In the genomic region with DNA sequence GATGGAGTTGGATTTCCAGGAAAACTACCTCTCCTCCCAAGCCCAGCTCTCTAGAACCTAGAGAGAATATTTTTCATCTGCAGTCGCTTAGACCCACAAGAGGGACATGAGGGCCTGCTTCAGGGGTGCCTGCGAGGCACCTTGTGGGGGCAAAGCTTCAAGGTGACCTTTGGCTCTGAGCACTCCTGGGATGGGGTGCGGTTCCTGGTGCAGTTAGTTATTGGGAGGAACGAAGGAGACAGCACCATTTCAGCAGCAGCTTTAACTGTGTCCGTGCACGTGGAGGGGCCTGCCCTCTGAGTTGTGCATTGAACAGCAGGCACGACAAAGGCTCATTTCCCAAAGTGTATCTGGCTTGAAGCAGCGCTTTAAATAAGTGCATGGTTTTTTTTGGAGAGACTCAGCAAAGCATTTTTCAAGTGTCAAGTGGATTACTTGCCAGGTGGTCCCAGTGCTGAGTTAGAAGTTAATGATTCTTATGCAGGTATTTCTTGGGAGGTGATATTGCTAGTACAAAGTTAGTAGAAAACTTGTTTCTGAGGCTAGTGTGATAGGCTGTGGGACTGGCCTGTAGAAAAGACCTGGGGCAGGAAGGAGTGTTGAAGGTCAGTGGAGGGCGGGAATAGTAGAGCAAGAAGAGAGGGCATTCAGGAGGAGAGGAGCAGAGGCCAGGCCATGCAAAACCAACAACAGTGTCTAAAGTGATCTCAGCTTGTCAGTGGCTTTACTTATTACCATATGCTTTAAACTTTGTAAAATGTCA, we compare ENCODE assay signal across 11 cellular contexts. TPM values are rescaled to one million over a fixed set of nuclear protein-coding genes. Genes with fewer than 3 reads are reported as not detected.
DNase-seq lines count a peak whose midpoint lies in the region; ATAC-seq and TF ChIP-seq lines count a peak whose summit lies in the region.
"Had no signal": no experiment of that assay in that cellular context is flagged by ENCODE, and none has a peak within 500 bp of the region (broad histone marks: within the 10 kb centered on the region; RNA-seq: fewer than 3 reads in every experiment).

No MANE protein-coding gene starts in this region.

- H3K4me3 ChIP-seq in trophoblast cell (ENCODE audit: low read depth, low read length) (no peak overlapping the region), tibial artery (no peak overlapping the region)
- H3K4me3 ChIP-seq: pancreas had no signal

- H3K4me2 ChIP-seq in trophoblast cell (ENCODE audit: low read length), result no peak overlapping the region

- H3K4me1 ChIP-seq in trophoblast cell (ENCODE audit: control insufficient read depth in 1 of 2, insufficient read depth in 2 of 2, low read length in 2 of 2) (peaks cover 8 to 18% of the 10 kb centered on the region in 2 experiments), tibial artery (peaks cover 0 to 60% (median 30%) of the 10 kb centered on the region in 4 donors)

- no peak overlapping the region for H2BK120ac ChIP-seq in trophoblast cell (ENCODE audit: insufficient read depth, low read length, poor library complexity)

- peak overlapping the region; percentile 2 for H3K4me3 Mint-ChIP-seq in activated T-cell treated with anti-CD3 and anti-CD28 coated beads, Interleukin-2, amount 50 U/mL, for 4 hours
- H3K4me3 Mint-ChIP-seq in effector memory CD8-positive, alpha-beta T cell, result peak overlapping the region; percentile 92 to 93

- peaks cover 77% of the 10 kb centered on the region for H3K4me1 Mint-ChIP-seq in activated T-cell treated with anti-CD3 and anti-CD28 coated beads, Interleukin-2, amount 50 U/mL, for 4 hours (ENCODE audit: low read depth)
- H3K4me1 Mint-ChIP-seq in effector memory CD8-positive, alpha-beta T cell (ENCODE audit: low read depth in 2 of 2), result peaks cover 55 to 69% of the 10 kb centered on the region in 2 donors

- no peak overlapping the region for H3K18ac ChIP-seq in trophoblast cell (ENCODE audit: low read length)

- H3K4ac ChIP-seq in trophoblast cell (ENCODE audit: low read depth, low read length), result peak overlapping the region; percentile 77

- H4K91ac ChIP-seq in trophoblast cell (ENCODE audit: low read depth, low read length), result no peak overlapping the region

- intact Hi-C loops in tibial artery (cut with DNase I; ENCODE audit: low total_unique reads), result loop anchor here (5.0 kb wide), 1 partner anchor 70 kb away; no protein-coding TSS in a partner anchor

- H3K27me3 Mint-ChIP-seq in activated T-cell treated with anti-CD3 and anti-CD28 coated beads, Interleukin-2, amount 50 U/mL, for 4 hours (ENCODE audit: low read depth), result no peaks in the 10 kb centered on the region
- no peaks in the 10 kb centered on the region for H3K27me3 Mint-ChIP-seq in effector memory CD8-positive, alpha-beta T cell

- WGBS in trophoblast cell (ENCODE audit: extremely low coverage, insufficient coverage, insufficient read length), result no CpG with 5 or more reads among the region's 9 CpGs

- peaks cover 32% of the 10 kb centered on the region for H3K79me2 ChIP-seq in trophoblast cell (ENCODE audit: control insufficient read depth, insufficient read depth, low read length, poor library complexity)

- no peak for ATAC-seq in activated T-cell treated with anti-CD3 and anti-CD28 coated beads, Interleukin-2, amount 50 U/mL, for 4 hours
- ATAC-seq in effector memory CD8-positive, alpha-beta T cell (replicated peaks), result no peak
- no peak for ATAC-seq in HG03097 (IDR thresholded peaks at IDR 0.05; ENCODE audit: low FRiP score, unreplicated experiment)
- ATAC-seq: pancreas had no signal

- H4K8ac ChIP-seq in trophoblast cell (ENCODE audit: low read depth, low read length), result no peak overlapping the region

- no peaks in the 10 kb centered on the region for H3K9me3 Mint-ChIP-seq in activated T-cell treated with anti-CD3 and anti-CD28 coated beads, Interleukin-2, amount 50 U/mL, for 4 hours
- H3K9me3 Mint-ChIP-seq in effector memory CD8-positive, alpha-beta T cell, result no peaks in the 10 kb centered on the region

- no peak overlapping the region for H2AK5ac ChIP-seq in trophoblast cell (ENCODE audit: low read length)

- no peak overlapping the region for H3K23ac ChIP-seq in trophoblast cell (ENCODE audit: low read length)

- H2BK12ac ChIP-seq in trophoblast cell (ENCODE audit: low read length), result no peak overlapping the region

- H3K27me3 ChIP-seq in trophoblast cell (ENCODE audit: insufficient read depth, low read length) (no peaks in the 10 kb centered on the region), tibial artery (no peaks in the 10 kb centered on the region)
- H3K27me3 ChIP-seq: pancreas had no signal

- H3K9ac ChIP-seq in trophoblast cell (ENCODE audit: low read length), result no peak overlapping the region

- H3K9me3 ChIP-seq in trophoblast cell (ENCODE audit: insufficient read depth, low read depth, low read length), result no peaks in the 10 kb centered on the region
- H3K9me3 ChIP-seq in tibial artery, result no peaks in the 10 kb centered on the region
- H3K9me3 ChIP-seq: pancreas had no signal

- H3K14ac ChIP-seq in trophoblast cell (ENCODE audit: low read length), result no peak overlapping the region

- peaks cover 2% of the 10 kb centered on the region for H3K36me3 Mint-ChIP-seq in activated T-cell treated with anti-CD3 and anti-CD28 coated beads, Interleukin-2, amount 50 U/mL, for 4 hours (ENCODE audit: insufficient read depth)
- H3K36me3 Mint-ChIP-seq in effector memory CD8-positive, alpha-beta T cell (ENCODE audit: insufficient read depth), result peaks cover 18% of the 10 kb centered on the region

- H2AFZ ChIP-seq in trophoblast cell (ENCODE audit: insufficient read depth, low read length, poor library complexity), result no peak overlapping the region

- H3K27ac ChIP-seq in trophoblast cell (ENCODE audit: low read depth, low read length), result no peak overlapping the region
- H3K27ac ChIP-seq in tibial artery, result no peak overlapping the region

- H3K36me3 ChIP-seq in trophoblast cell (ENCODE audit: control insufficient read depth in 1 of 2, insufficient read depth in 2 of 2, low read length in 2 of 2) (peaks cover 0 to 6% of the 10 kb centered on the region in 2 experiments), tibial artery (no peaks in the 10 kb centered on the region)
- H3K36me3 ChIP-seq: pancreas had no signal

- no peak overlapping the region for H4K12ac ChIP-seq in trophoblast cell (ENCODE audit: low read depth, low read length)

- peak overlapping the region in 1 of 2 donors; percentile 4 for H3K27ac Mint-ChIP-seq in effector memory CD8-positive, alpha-beta T cell

- H2BK5ac ChIP-seq in trophoblast cell (ENCODE audit: low read depth, low read length, poor library complexity), result no peak overlapping the region

- DNase-seq in activated T-cell treated with anti-CD3 and anti-CD28 coated beads, Interleukin-2, amount 50 U/mL, for 4 hours, result no peak
- no peak for DNase-seq in activated T-cell treated with anti-CD3 and anti-CD28 coated beads for 4 hours
- DNase-seq in NCI-H524 treated with DMSO at 0.1 percent for 48 hours (lab: John Stamatoyannopoulos, UW), result peak; percentile 60
- no peak for DNase-seq in effector memory CD8-positive, alpha-beta T cell
- no peak for DNase-seq in trophoblast cell
- DNase-seq in tibial artery, result no peak
- no peak for DNase-seq in dermis blood vessel endothelial cell
- DNase-seq: anterior cingulate cortex, NCI-H1436, pancreas had no signal

- TF ChIP-seq CTCF in tibial artery (IDR thresholded peaks at IDR 0.05), result no peak

- H3K79me1 ChIP-seq in trophoblast cell (ENCODE audit: low read length), result peaks cover 11% of the 10 kb centered on the region

RNA-seq across cellular contexts. Expression of a gene that starts 3.8 kb away (rescaled TPM):
- 10 to 100 TPM; 44.9 to 65.3 (median 58.2) TPM for total RNA-seq in activated T-cell treated with anti-CD3 and anti-CD28 coated beads, Interleukin-2, amount 50 U/mL, for 4 hours
- 42.7 and 44.7 TPM in 2 replicates for polyA plus RNA-seq in trophoblast cell (2013)
- total RNA-seq in dermis blood vessel endothelial cell, result 120 and 153 TPM in 2 replicates
